In genomic region chr12:55847603-55848329, GRCh38 we compare ENCODE assay signal across 1 cellular context.
TF ChIP-seq lines count a peak whose summit lies in the region.

No MANE protein-coding gene starts in this region.

TF ChIP-seq in K562, 482 proteins besides CTCF, POLR2A, EP300 and RAD21 (continues in another document):
- no peak for TF ChIP-seq FOXA3 (CRISPR knock-in tag; conservative IDR thresholded peaks at IDR 0.05 in 1 of 2, IDR thresholded peaks at IDR 0.05 in 1 of 2)
- no peak for TF ChIP-seq ZNF76 (CRISPR knock-in tag; IDR thresholded peaks at IDR 0.05; ENCODE audit: borderline replicate concordance)
- TF ChIP-seq, protein P1, sequence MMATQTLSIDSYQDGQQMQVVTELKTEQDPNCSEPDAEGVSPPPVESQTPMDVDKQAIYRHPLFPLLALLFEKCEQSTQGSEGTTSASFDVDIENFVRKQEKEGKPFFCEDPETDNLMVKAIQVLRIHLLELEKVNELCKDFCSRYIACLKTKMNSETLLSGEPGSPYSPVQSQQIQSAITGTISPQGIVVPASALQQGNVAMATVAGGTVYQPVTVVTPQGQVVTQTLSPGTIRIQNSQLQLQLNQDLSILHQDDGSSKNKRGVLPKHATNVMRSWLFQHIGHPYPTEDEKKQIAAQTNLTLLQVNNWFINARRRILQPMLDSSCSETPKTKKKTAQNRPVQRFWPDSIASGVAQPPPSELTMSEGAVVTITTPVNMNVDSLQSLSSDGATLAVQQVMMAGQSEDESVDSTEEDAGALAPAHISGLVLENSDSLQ (IDR thresholded peaks at IDR 0.05): no peak
- TF ChIP-seq MTF1 (CRISPR knock-in tag; IDR thresholded peaks at IDR 0.05; ENCODE audit: borderline replicate concordance): no peak
- TF ChIP-seq WHSC1 (IDR thresholded peaks at IDR 0.05; ENCODE audit: low read length): no peak
- TF ChIP-seq CHAMP1 (IDR thresholded peaks at IDR 0.05): no peak
- no peak for TF ChIP-seq HMGN3 (IDR thresholded peaks at IDR 0.05; ENCODE audit: borderline replicate concordance, extremely low read depth, insufficient read length, low read depth, low read length)
- TF ChIP-seq NR2C2 (CRISPR knock-in tag; IDR thresholded peaks at IDR 0.05): no peak
- peak; percentile 45; the same call in 1 of the 2 replicates for TF ChIP-seq NR2C2 (tag; IDR thresholded peaks at IDR 0.05)
- TF ChIP-seq KDM5B (IDR thresholded peaks at IDR 0.05; ENCODE audit: insufficient replicate concordance, low read depth, low read length): peak; percentile 77
- TF ChIP-seq BHLHE40 (IDR thresholded peaks at IDR 0.05; ENCODE audit: low read length): no peak
- peak; percentile 15 for TF ChIP-seq PRDM10 (IDR thresholded peaks at IDR 0.05; ENCODE audit: partially characterized antibody)
- no peak for TF ChIP-seq ZNF253 (CRISPR knock-in tag; conservative IDR thresholded peaks at IDR 0.05)
- no peak for TF ChIP-seq SP2 (IDR thresholded peaks at IDR 0.05; ENCODE audit: extremely low read depth, low read depth, low read length, poor library complexity, severe bottlenecking)
- TF ChIP-seq ZNF639 (CRISPR knock-in tag; conservative IDR thresholded peaks at IDR 0.05 in 1 of 2, IDR thresholded peaks at IDR 0.05 in 1 of 2): 0 out of 4 replicates have a peak, but pooled peaks of 1 of the 2 experiments have one; percentile 45
- no peak for TF ChIP-seq SRSF9 (IDR thresholded peaks at IDR 0.05; ENCODE audit: borderline replicate concordance, low read depth, low read length)
- TF ChIP-seq, protein P2, sequence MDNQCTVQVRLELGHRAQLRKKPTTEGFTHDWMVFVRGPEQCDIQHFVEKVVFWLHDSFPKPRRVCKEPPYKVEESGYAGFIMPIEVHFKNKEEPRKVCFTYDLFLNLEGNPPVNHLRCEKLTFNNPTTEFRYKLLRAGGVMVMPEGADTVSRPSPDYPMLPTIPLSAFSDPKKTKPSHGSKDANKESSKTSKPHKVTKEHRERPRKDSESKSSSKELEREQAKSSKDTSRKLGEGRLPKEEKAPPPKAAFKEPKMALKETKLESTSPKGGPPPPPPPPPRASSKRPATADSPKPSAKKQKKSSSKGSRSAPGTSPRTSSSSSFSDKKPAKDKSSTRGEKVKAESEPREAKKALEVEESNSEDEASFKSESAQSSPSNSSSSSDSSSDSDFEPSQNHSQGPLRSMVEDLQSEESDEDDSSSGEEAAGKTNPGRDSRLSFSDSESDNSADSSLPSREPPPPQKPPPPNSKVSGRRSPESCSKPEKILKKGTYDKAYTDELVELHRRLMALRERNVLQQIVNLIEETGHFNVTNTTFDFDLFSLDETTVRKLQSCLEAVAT (IDR thresholded peaks at IDR 0.05): no peak
- no peak for TF ChIP-seq XRCC4 (IDR thresholded peaks at IDR 0.05; ENCODE audit: extremely low read depth, insufficient read depth, insufficient read length)
- TF ChIP-seq KDM2B (CRISPR knock-in tag; IDR thresholded peaks at IDR 0.05): no peak
- TF ChIP-seq TAF1 (IDR thresholded peaks at IDR 0.05; ENCODE audit: control insufficient read depth, extremely low read depth, insufficient read depth, low read length, severe bottlenecking): no peak
- TF ChIP-seq, protein P3, sequence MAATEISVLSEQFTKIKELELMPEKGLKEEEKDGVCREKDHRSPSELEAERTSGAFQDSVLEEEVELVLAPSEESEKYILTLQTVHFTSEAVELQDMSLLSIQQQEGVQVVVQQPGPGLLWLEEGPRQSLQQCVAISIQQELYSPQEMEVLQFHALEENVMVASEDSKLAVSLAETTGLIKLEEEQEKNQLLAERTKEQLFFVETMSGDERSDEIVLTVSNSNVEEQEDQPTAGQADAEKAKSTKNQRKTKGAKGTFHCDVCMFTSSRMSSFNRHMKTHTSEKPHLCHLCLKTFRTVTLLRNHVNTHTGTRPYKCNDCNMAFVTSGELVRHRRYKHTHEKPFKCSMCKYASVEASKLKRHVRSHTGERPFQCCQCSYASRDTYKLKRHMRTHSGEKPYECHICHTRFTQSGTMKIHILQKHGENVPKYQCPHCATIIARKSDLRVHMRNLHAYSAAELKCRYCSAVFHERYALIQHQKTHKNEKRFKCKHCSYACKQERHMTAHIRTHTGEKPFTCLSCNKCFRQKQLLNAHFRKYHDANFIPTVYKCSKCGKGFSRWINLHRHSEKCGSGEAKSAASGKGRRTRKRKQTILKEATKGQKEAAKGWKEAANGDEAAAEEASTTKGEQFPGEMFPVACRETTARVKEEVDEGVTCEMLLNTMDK (IDR thresholded peaks at IDR 0.05; ENCODE audit: borderline replicate concordance, insufficient read depth, low read depth, low read length, poor library complexity, severe bottlenecking): no peak
- no peak for TF ChIP-seq KAT2B (IDR thresholded peaks at IDR 0.05; ENCODE audit: low read depth, low read length)
- TF ChIP-seq, protein P4, sequence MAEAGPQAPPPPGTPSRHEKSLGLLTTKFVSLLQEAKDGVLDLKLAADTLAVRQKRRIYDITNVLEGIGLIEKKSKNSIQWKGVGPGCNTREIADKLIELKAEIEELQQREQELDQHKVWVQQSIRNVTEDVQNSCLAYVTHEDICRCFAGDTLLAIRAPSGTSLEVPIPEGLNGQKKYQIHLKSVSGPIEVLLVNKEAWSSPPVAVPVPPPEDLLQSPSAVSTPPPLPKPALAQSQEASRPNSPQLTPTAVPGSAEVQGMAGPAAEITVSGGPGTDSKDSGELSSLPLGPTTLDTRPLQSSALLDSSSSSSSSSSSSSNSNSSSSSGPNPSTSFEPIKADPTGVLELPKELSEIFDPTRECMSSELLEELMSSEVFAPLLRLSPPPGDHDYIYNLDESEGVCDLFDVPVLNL (CRISPR knock-in tag; IDR thresholded peaks at IDR 0.05; ENCODE audit: low read depth): no peak
- TF ChIP-seq, protein P5, sequence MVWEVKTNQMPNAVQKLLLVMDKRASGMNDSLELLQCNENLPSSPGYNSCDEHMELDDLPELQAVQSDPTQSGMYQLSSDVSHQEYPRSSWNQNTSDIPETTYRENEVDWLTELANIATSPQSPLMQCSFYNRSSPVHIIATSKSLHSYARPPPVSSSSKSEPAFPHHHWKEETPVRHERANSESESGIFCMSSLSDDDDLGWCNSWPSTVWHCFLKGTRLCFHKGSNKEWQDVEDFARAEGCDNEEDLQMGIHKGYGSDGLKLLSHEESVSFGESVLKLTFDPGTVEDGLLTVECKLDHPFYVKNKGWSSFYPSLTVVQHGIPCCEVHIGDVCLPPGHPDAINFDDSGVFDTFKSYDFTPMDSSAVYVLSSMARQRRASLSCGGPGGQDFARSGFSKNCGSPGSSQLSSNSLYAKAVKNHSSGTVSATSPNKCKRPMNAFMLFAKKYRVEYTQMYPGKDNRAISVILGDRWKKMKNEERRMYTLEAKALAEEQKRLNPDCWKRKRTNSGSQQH (CRISPR knock-in tag; IDR thresholded peaks at IDR 0.05): no peak
- TF ChIP-seq HEY1 (CRISPR knock-in tag; IDR thresholded peaks at IDR 0.05; ENCODE audit: borderline replicate concordance): no peak
- TF ChIP-seq, protein P6, sequence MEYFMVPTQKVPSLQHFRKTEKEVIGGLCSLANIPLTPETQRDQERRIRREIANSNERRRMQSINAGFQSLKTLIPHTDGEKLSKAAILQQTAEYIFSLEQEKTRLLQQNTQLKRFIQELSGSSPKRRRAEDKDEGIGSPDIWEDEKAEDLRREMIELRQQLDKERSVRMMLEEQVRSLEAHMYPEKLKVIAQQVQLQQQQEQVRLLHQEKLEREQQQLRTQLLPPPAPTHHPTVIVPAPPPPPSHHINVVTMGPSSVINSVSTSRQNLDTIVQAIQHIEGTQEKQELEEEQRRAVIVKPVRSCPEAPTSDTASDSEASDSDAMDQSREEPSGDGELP (CRISPR knock-in tag; IDR thresholded peaks at IDR 0.05; ENCODE audit: borderline replicate concordance): peak; percentile 84
- peak; percentile 37 for TF ChIP-seq POLR2B (IDR thresholded peaks at IDR 0.05; ENCODE audit: low read depth, partially characterized antibody)
- no peak for TF ChIP-seq ZNF12 (CRISPR knock-in tag; IDR thresholded peaks at IDR 0.05)
- TF ChIP-seq ZNF780A (CRISPR knock-in tag; IDR thresholded peaks at IDR 0.05): no peak
- TF ChIP-seq HDAC2 (IDR thresholded peaks at IDR 0.05): no peak
- no peak for TF ChIP-seq HES1 (IDR thresholded peaks at IDR 0.05; ENCODE audit: low read depth)
- TF ChIP-seq RBM25 (IDR thresholded peaks at IDR 0.05; ENCODE audit: low read depth, low read length, severe bottlenecking): no peak
- TF ChIP-seq JUN (IDR thresholded peaks at IDR 0.05; ENCODE audit: borderline replicate concordance, low read depth, low read length): 0 out of 2 replicates have a peak, but pooled peaks have one; percentile 34
- no peak for TF ChIP-seq JUN (CRISPR knock-in tag; IDR thresholded peaks at IDR 0.05; ENCODE audit: borderline replicate concordance)
- no peak for TF ChIP-seq RBM22 (IDR thresholded peaks at IDR 0.05; ENCODE audit: low read depth, low read length, poor library complexity, severe bottlenecking)
- peak; percentile 76 for TF ChIP-seq FOSL1 (tag; conservative IDR thresholded peaks at IDR 0.05)
- no peak for TF ChIP-seq BCL6 (CRISPR knock-in tag; IDR thresholded peaks at IDR 0.05)
- no peak for TF ChIP-seq ZKSCAN1 (IDR thresholded peaks at IDR 0.05; ENCODE audit: low read depth, low read length)
- TF ChIP-seq NR2C1 (IDR thresholded peaks at IDR 0.05): no peak
- TF ChIP-seq NR2C1 (tag; IDR thresholded peaks at IDR 0.05): peak; percentile 43; the same call in 1 of the 2 replicates
- TF ChIP-seq KLF13 (tag; IDR thresholded peaks at IDR 0.05; ENCODE audit: borderline replicate concordance, low read depth): no peak
- TF ChIP-seq RUNX1 (IDR thresholded peaks at IDR 0.05; ENCODE audit: low read depth): no peak
- TF ChIP-seq ESRRA (IDR thresholded peaks at IDR 0.05; ENCODE audit: borderline replicate concordance, low read depth): no peak
- peak; percentile 29; the same call in 1 of the 2 replicates for TF ChIP-seq ZBTB7A (IDR thresholded peaks at IDR 0.05; ENCODE audit: borderline replicate concordance, control insufficient read depth, low read depth, low read length)
- no peak for TF ChIP-seq THRAP3 (IDR thresholded peaks at IDR 0.05; ENCODE audit: borderline replicate concordance)
- TF ChIP-seq TEAD1 (CRISPR knock-in tag; IDR thresholded peaks at IDR 0.05): no peak
